In genomic region chr22:30305906-30306628, GRCh38 we compare ENCODE assay signal across 1 cellular context.
TF ChIP-seq lines count a peak whose summit lies in the region.

No MANE protein-coding gene starts in this region.

TF ChIP-seq in K562, 482 proteins besides CTCF, POLR2A, EP300 and RAD21 (continued from another document and continues in another):
- no peak for TF ChIP-seq AFF4 (CRISPR knock-in tag; IDR thresholded peaks at IDR 0.05)
- TF ChIP-seq SAP30 (IDR thresholded peaks at IDR 0.05; ENCODE audit: borderline replicate concordance, insufficient read depth, low read depth, low read length, poor library complexity, severe bottlenecking): no peak
- no peak for TF ChIP-seq ZNF561 (CRISPR knock-in tag; conservative IDR thresholded peaks at IDR 0.05)
- no peak for TF ChIP-seq SIN3A (IDR thresholded peaks at IDR 0.05; ENCODE audit: borderline replicate concordance in 2 of 2, control insufficient read depth in 1 of 2, low read depth in 2 of 2, low read length in 2 of 2)
- TF ChIP-seq DEAF1 (CRISPR knock-in tag; IDR thresholded peaks at IDR 0.05): no peak
- TF ChIP-seq KLF16 (IDR thresholded peaks at IDR 0.05): no peak
- no peak for TF ChIP-seq ZNF143 (CRISPR knock-in tag; IDR thresholded peaks at IDR 0.05)
- peak; percentile 64; the same call in 1 of the 2 replicates for TF ChIP-seq ARID1B (IDR thresholded peaks at IDR 0.05)
- no peak for TF ChIP-seq ZNF695 (CRISPR knock-in tag; IDR thresholded peaks at IDR 0.05)
- TF ChIP-seq ZFP36 (IDR thresholded peaks at IDR 0.05; ENCODE audit: low read depth, low read length, partially characterized antibody): no peak
- no peak for TF ChIP-seq SNAPC5 (CRISPR knock-in tag; IDR thresholded peaks at IDR 0.05)
- no peak for TF ChIP-seq ZNF780A (CRISPR knock-in tag; IDR thresholded peaks at IDR 0.05)
- TF ChIP-seq ZNF583 (CRISPR knock-in tag; IDR thresholded peaks at IDR 0.05): no peak
- no peak for TF ChIP-seq KLF13 (tag; IDR thresholded peaks at IDR 0.05; ENCODE audit: borderline replicate concordance, low read depth)
- TF ChIP-seq ZNF354B (CRISPR knock-in tag; IDR thresholded peaks at IDR 0.05): no peak
- no peak for TF ChIP-seq PHB2 (IDR thresholded peaks at IDR 0.05; ENCODE audit: low read depth)
- no peak for TF ChIP-seq YBX1 (IDR thresholded peaks at IDR 0.05)
- no peak for TF ChIP-seq POU5F1 (IDR thresholded peaks at IDR 0.05; ENCODE audit: borderline replicate concordance, low read depth, low read length, partially characterized antibody)
- TF ChIP-seq VEZF1 (CRISPR knock-in tag; IDR thresholded peaks at IDR 0.05): no peak
- TF ChIP-seq GATA2 (CRISPR knock-in tag; IDR thresholded peaks at IDR 0.05): peak; percentile 47; the same call in 1 of the 2 replicates
- no peak for TF ChIP-seq BRF2 (IDR thresholded peaks at IDR 0.05; ENCODE audit: borderline replicate concordance, insufficient read depth, insufficient read length)
- TF ChIP-seq E2F5 (CRISPR knock-in tag; IDR thresholded peaks at IDR 0.05): no peak
- no peak for TF ChIP-seq RBM14 (IDR thresholded peaks at IDR 0.05; ENCODE audit: borderline replicate concordance, insufficient read depth, low read depth, low read length)
- no peak for TF ChIP-seq CREM (IDR thresholded peaks at IDR 0.05; ENCODE audit: low read depth)
- no peak for TF ChIP-seq ZNF589 (CRISPR knock-in tag; IDR thresholded peaks at IDR 0.05; ENCODE audit: low read depth)
- no peak for TF ChIP-seq ETS1 (conservative IDR thresholded peaks at IDR 0.05; ENCODE audit: control insufficient read depth, low read depth, low read length)
- no peak for TF ChIP-seq ZFX (CRISPR knock-in tag; IDR thresholded peaks at IDR 0.05)
- no peak for TF ChIP-seq SRSF1 (IDR thresholded peaks at IDR 0.05; ENCODE audit: low read depth, low read length)
- no peak for TF ChIP-seq MCM2 (IDR thresholded peaks at IDR 0.05; ENCODE audit: low read depth)
- TF ChIP-seq ZHX1 (conservative IDR thresholded peaks at IDR 0.05; ENCODE audit: low read length): no peak
- no peak for TF ChIP-seq MECOM (CRISPR knock-in tag; IDR thresholded peaks at IDR 0.05)
- TF ChIP-seq USF2 (CRISPR knock-in tag; IDR thresholded peaks at IDR 0.05): no peak
- no peak for TF ChIP-seq ZNF133 (CRISPR knock-in tag; IDR thresholded peaks at IDR 0.05)
- TF ChIP-seq ZNF384 (IDR thresholded peaks at IDR 0.05; ENCODE audit: low read depth, low read length): no peak
- TF ChIP-seq ZBTB2 (IDR thresholded peaks at IDR 0.05): no peak
- TF ChIP-seq TOE1 (IDR thresholded peaks at IDR 0.05; ENCODE audit: borderline replicate concordance): no peak
- TF ChIP-seq TOE1 (CRISPR knock-in tag; IDR thresholded peaks at IDR 0.05; ENCODE audit: borderline replicate concordance, low read depth): no peak
- TF ChIP-seq IRF1 (CRISPR knock-in tag; IDR thresholded peaks at IDR 0.05; ENCODE audit: borderline replicate concordance): no peak
- no peak for TF ChIP-seq HCFC1 (IDR thresholded peaks at IDR 0.05; ENCODE audit: low read depth, low read length)
- no peak for TF ChIP-seq RBM17 (IDR thresholded peaks at IDR 0.05; ENCODE audit: borderline replicate concordance, low read depth, low read length)
- no peak for TF ChIP-seq THRAP3 (IDR thresholded peaks at IDR 0.05; ENCODE audit: borderline replicate concordance)
- TF ChIP-seq FOXJ2 (tag; IDR thresholded peaks at IDR 0.05): no peak
- no peak for TF ChIP-seq ZNF445 (CRISPR knock-in tag; IDR thresholded peaks at IDR 0.05; ENCODE audit: low read depth)
- no peak for TF ChIP-seq ZBTB43 (CRISPR knock-in tag; IDR thresholded peaks at IDR 0.05)
- TF ChIP-seq NFIX (CRISPR knock-in tag; IDR thresholded peaks at IDR 0.05; ENCODE audit: low read depth): no peak
- TF ChIP-seq MEF2D (tag; conservative IDR thresholded peaks at IDR 0.05; ENCODE audit: low read depth): no peak
- TF ChIP-seq USF1 (CRISPR knock-in tag; IDR thresholded peaks at IDR 0.05): no peak
- TF ChIP-seq MED1 (CRISPR knock-in tag; IDR thresholded peaks at IDR 0.05; ENCODE audit: borderline replicate concordance): no peak
- TF ChIP-seq ZNF232 (CRISPR knock-in tag; IDR thresholded peaks at IDR 0.05): no peak
- no peak for TF ChIP-seq TAF7 (tag; IDR thresholded peaks at IDR 0.05)
